In genomic region chr5:121913397-121913796, GRCh38 we compare ENCODE assay signal across 17 cellular contexts. TPM values are rescaled to one million over a fixed set of nuclear protein-coding genes. Genes with fewer than 3 reads are reported as not detected.
A peak's percentile ranks its signal among the peaks of the same experiment; 100 is the strongest.
DNase-seq lines count a peak whose midpoint lies in the region; ATAC-seq and TF ChIP-seq lines count a peak whose summit lies in the region.
"Had no signal": no experiment of that assay in that cellular context is flagged by ENCODE, and none has a peak within 500 bp of the region (broad histone marks: within the 10 kb centered on the region; RNA-seq: fewer than 3 reads in every experiment).

No MANE protein-coding gene starts in this region.

- H3K4me3 Mint-ChIP-seq in activated T-cell treated with anti-CD3 and anti-CD28 coated beads, Interleukin-2, amount 50 U/mL, for 24 hours = no peak overlapping the region
- no peak overlapping the region for H3K4me3 Mint-ChIP-seq in activated CD8-positive, alpha-beta T cell treated with anti-CD3 and anti-CD28 coated beads for 36 hours
- H3K4me3 Mint-ChIP-seq: IgD-negative memory B cell; T-cell; T-helper 2 cell treated with Interferon-gamma antibody and Interleukin-4, amounts not matched to agents 5 μg/mL and 100 μg/mL, for 36 hours had no signal

- intact Hi-C loops in activated CD8-positive, alpha-beta T cell treated with anti-CD3 and anti-CD28 coated beads for 36 hours (cut with micrococcal nuclease) = no loop called here

- no peaks in the 10 kb centered on the region for H3K4me1 Mint-ChIP-seq in activated T-cell treated with anti-CD3 and anti-CD28 coated beads, Interleukin-2, amount 50 U/mL, for 24 hours (ENCODE audit: low read depth)
- H3K4me1 Mint-ChIP-seq in activated CD8-positive, alpha-beta T cell treated with anti-CD3 and anti-CD28 coated beads for 36 hours (ENCODE audit: low read depth) = no peaks in the 10 kb centered on the region
- H3K4me1 Mint-ChIP-seq: IgD-negative memory B cell, T-cell had no signal

- no peak for ATAC-seq in activated CD8-positive, alpha-beta T cell treated with anti-CD3 and anti-CD28 coated beads for 36 hours
- ATAC-seq: A549, T-cell had no signal

- peaks cover 8% of the 10 kb centered on the region for H3K27me3 Mint-ChIP-seq in activated T-cell treated with anti-CD3 and anti-CD28 coated beads, Interleukin-2, amount 50 U/mL, for 24 hours
- peaks cover 8% of the 10 kb centered on the region for H3K27me3 Mint-ChIP-seq in activated CD8-positive, alpha-beta T cell treated with anti-CD3 and anti-CD28 coated beads for 36 hours

- TF ChIP-seq CTCF in activated CD8-positive, alpha-beta T cell treated with anti-CD3 and anti-CD28 coated beads for 36 hours (IDR thresholded peaks at IDR 0.05) = no peak

- CTCF ChIA-PET in activated CD8-positive, alpha-beta T cell treated with anti-CD3 and anti-CD28 coated beads for 36 hours (lab: Charles Lee) = no interaction called here

- H3K9me3 Mint-ChIP-seq in activated T-cell treated with anti-CD3 and anti-CD28 coated beads, Interleukin-2, amount 50 U/mL, for 24 hours = no peaks in the 10 kb centered on the region
- H3K9me3 Mint-ChIP-seq in activated CD8-positive, alpha-beta T cell treated with anti-CD3 and anti-CD28 coated beads for 36 hours = no peaks in the 10 kb centered on the region
- H3K9me3 Mint-ChIP-seq: T-cell; T-helper 2 cell treated with Interferon-gamma antibody and Interleukin-4, amounts not matched to agents 5 μg/mL and 100 μg/mL, for 36 hours had no signal

- H3K4me3 ChIP-seq in endocrine pancreas (ENCODE audit: control insufficient read depth, insufficient read depth, low read length) = peak overlapping the region; percentile 40
- H3K4me3 ChIP-seq: A549, Peyer's patch had no signal

- no peaks in the 10 kb centered on the region for H3K36me3 ChIP-seq in endocrine pancreas (ENCODE audit: control insufficient read depth, insufficient read depth, low read length)
- H3K36me3 ChIP-seq: BE2C, Peyer's patch had no signal

- no peaks in the 10 kb centered on the region for H3K27me3 ChIP-seq in endocrine pancreas (ENCODE audit: control insufficient read depth, insufficient read depth, low read length)
- H3K27me3 ChIP-seq: BE2C, Peyer's patch had no signal

- POLR2A ChIA-PET in activated CD8-positive, alpha-beta T cell treated with anti-CD3 and anti-CD28 coated beads for 36 hours (lab: Charles Lee) = no interaction called here

- peaks cover 27% of the 10 kb centered on the region for H3K4me1 ChIP-seq in endocrine pancreas (ENCODE audit: control insufficient read depth, insufficient read depth, low read length)
- H3K4me1 ChIP-seq: A549, Peyer's patch had no signal

- DNase-seq in D341Med (ENCODE audit: low spot score) (peak; percentile 12), NCI-H1417 treated with DMSO at 0.1 percent for 48 hours (lab: John Stamatoyannopoulos, UW) (peak; percentile 34), NCI-H524 treated with DMSO at 0.1 percent for 48 hours (lab: John Stamatoyannopoulos, UW) (peak; percentile 76)
- DNase-seq in activated T-cell treated with anti-CD3 and anti-CD28 coated beads, Interleukin-2, amount 50 U/mL, for 24 hours = no peak
- DNase-seq in stimulated activated CD4-positive, alpha-beta T cell treated with anti-CD3 and anti-CD28 coated beads, Interleukin-4, amount 100 ng/mL, for 24 hours = no peak
- no peak for DNase-seq in activated CD8-positive, alpha-beta T cell treated with anti-CD3 and anti-CD28 coated beads for 36 hours
- DNase-seq: BE2C, DMS79, NCI-H1436 treated with DMSO at 0.1 percent for 48 hours, NCI-H226, NCI-H526 treated with DMSO at 0.1 percent for 48 hours, Peyer's patch, T-cell had no signal

- H3K36me3 Mint-ChIP-seq in activated T-cell treated with anti-CD3 and anti-CD28 coated beads, Interleukin-2, amount 50 U/mL, for 24 hours (ENCODE audit: low read depth) = no peaks in the 10 kb centered on the region
- no peaks in the 10 kb centered on the region for H3K36me3 Mint-ChIP-seq in activated CD8-positive, alpha-beta T cell treated with anti-CD3 and anti-CD28 coated beads for 36 hours (ENCODE audit: low read depth)
- H3K36me3 Mint-ChIP-seq: IgD-negative memory B cell, T-cell had no signal

- H3K9me3 ChIP-seq in endocrine pancreas (ENCODE audit: control insufficient read depth, low read length) = no peaks in the 10 kb centered on the region
- H3K9me3 ChIP-seq: A549, BE2C, Peyer's patch had no signal

- no peak overlapping the region for H3K27ac Mint-ChIP-seq in activated T-cell treated with anti-CD3 and anti-CD28 coated beads, Interleukin-2, amount 50 U/mL, for 24 hours
- no peak overlapping the region for H3K27ac Mint-ChIP-seq in activated CD8-positive, alpha-beta T cell treated with anti-CD3 and anti-CD28 coated beads for 36 hours
- H3K27ac Mint-ChIP-seq: IgD-negative memory B cell; T-cell; T-helper 2 cell treated with Interferon-gamma antibody and Interleukin-4, amounts not matched to agents 5 μg/mL and 100 μg/mL, for 36 hours had no signal

- no peak overlapping the region for H3K9ac ChIP-seq in endocrine pancreas (ENCODE audit: control insufficient read depth, insufficient read depth, low read length)

RNA-seq across cellular contexts. Expression of gene SRFBP1, which starts 48.4 kb away (rescaled TPM):
- total RNA-seq in activated CD8-positive, alpha-beta T cell treated with anti-CD3 and anti-CD28 coated beads for 36 hours = 10 to 100 TPM; 13.0 to 13.2 TPM

Comparison
In these comparisons a context has a peak if more than half of its experiments do, and no peak if none do; other contexts are left out.
1. DNase-seq: peak in D341Med (single experiment), NCI-H1417 treated with DMSO at 0.1 percent for 48 hours (single experiment) and NCI-H524 treated with DMSO at 0.1 percent for 48 hours (single experiment); none in activated T-cell treated with anti-CD3 and anti-CD28 coated beads, Interleukin-2, amount 50 U/mL, for 24 hours (single experiment), stimulated activated CD4-positive, alpha-beta T cell treated with anti-CD3 and anti-CD28 coated beads, Interleukin-4, amount 100 ng/mL, for 24 hours (single experiment) and activated CD8-positive, alpha-beta T cell treated with anti-CD3 and anti-CD28 coated beads for 36 hours (single experiment).